8 cellular contexts compared by ENCODE assay signal in genomic region chr17:37642706-37643105, GRCh38. TPM values are rescaled to one million over a fixed set of nuclear protein-coding genes. Genes with fewer than 3 reads are reported as not detected.
DNase-seq lines count a peak whose midpoint lies in the region; ATAC-seq lines count a peak whose summit lies in the region.

No MANE protein-coding gene starts in this region.

- peak; percentile 4 for DNase-seq in activated naive CD4-positive, alpha-beta T cell treated with anti-CD3 and anti-CD28 coated beads for 36 hours
- DNase-seq in activated naive CD4-positive, alpha-beta T cell treated with Interleukin-2 at 50 U/mL for 16 hours: no peak
- no peak for DNase-seq in SK-N-MC (ENCODE audit: low read depth, low spot score)
- no peak for DNase-seq in natural killer cell treated with Interleukin-12 subunit alpha and Interleukin-12 subunit beta and Interleukin-15 and Interleukin-18, amount 100 ng/mL, for 72 hours (ENCODE audit: low spot score)
- DNase-seq in islet precursor cell: no peak
- no peak for DNase-seq in GM19238 (ENCODE audit: insufficient read length, low spot score)

- no peaks in the 10 kb centered on the region for H3K9me3 Mint-ChIP-seq in activated naive CD4-positive, alpha-beta T cell treated with anti-CD3 and anti-CD28 coated beads for 36 hours
- no peaks in the 10 kb centered on the region for H3K9me3 Mint-ChIP-seq in natural killer cell treated with Interleukin-12 subunit alpha and Interleukin-12 subunit beta and Interleukin-15 and Interleukin-18, amount 100 ng/mL, for 72 hours

- H3K4me3 ChIP-seq in SK-N-MC (peak overlapping the region; percentile 93), esophagus (ENCODE audit: low read depth in 1 of 2, low read length in 2 of 2) (peak overlapping the region; percentile 91 to 94)

- H3K27me3 Mint-ChIP-seq in activated naive CD4-positive, alpha-beta T cell treated with anti-CD3 and anti-CD28 coated beads for 36 hours (ENCODE audit: low read depth): peaks cover 13% of the 10 kb centered on the region
- peaks cover 15 to 29% of the 10 kb centered on the region in 2 donors for H3K27me3 Mint-ChIP-seq in natural killer cell treated with Interleukin-12 subunit alpha and Interleukin-12 subunit beta and Interleukin-15 and Interleukin-18, amount 100 ng/mL, for 72 hours

- H3K4me1 ChIP-seq in esophagus (ENCODE audit: control insufficient read depth in 2 of 2, insufficient read depth in 2 of 2, low read length in 1 of 2): no peaks in the 10 kb centered on the region

- H3K9me3 ChIP-seq in SK-N-MC (ENCODE audit: low read depth, low read length): no peaks in the 10 kb centered on the region
- no peaks in the 10 kb centered on the region for H3K9me3 ChIP-seq in esophagus (ENCODE audit: control insufficient read depth in 2 of 2, insufficient read depth in 1 of 2, low read depth in 1 of 2, low read length in 1 of 2)

- intact Hi-C loops in activated naive CD4-positive, alpha-beta T cell treated with anti-CD3 and anti-CD28 coated beads for 36 hours (cut with micrococcal nuclease): loop anchor here (1.0 to 5.0 kb wide), 3 partner anchors 34 to 149 kb away; partner anchors contain the start of gene SYNRG

- H3K36me3 ChIP-seq in SK-N-MC (ENCODE audit: insufficient read depth, low read length) (peaks cover 35% of the 10 kb centered on the region), esophagus (ENCODE audit: control insufficient read depth in 2 of 2, insufficient read depth in 2 of 2, low read length in 1 of 2) (no peaks in the 10 kb centered on the region)

- 2% methylated on average over 8 of the region's 8 CpGs for WGBS in esophagus, 2 donors

- H3K27ac ChIP-seq in SK-N-MC (peak overlapping the region; percentile 49; the same call in 1 of the 2 replicates), esophagus (ENCODE audit: low read depth in 2 of 2, low read length in 1 of 2) (peak overlapping the region; percentile 93 to 95)

- peaks cover 0 to 3% of the 10 kb centered on the region in 2 donors for H3K27me3 ChIP-seq in esophagus (ENCODE audit: control insufficient read depth in 1 of 2, insufficient read depth in 2 of 2, low read length in 2 of 2)

- peak overlapping the region; percentile 95 for H3K9ac ChIP-seq in SK-N-MC (ENCODE audit: insufficient read length)

- H3K27ac Mint-ChIP-seq in activated naive CD4-positive, alpha-beta T cell treated with anti-CD3 and anti-CD28 coated beads for 36 hours: peak overlapping the region; percentile 81
- peak overlapping the region; percentile 92 to 95 for H3K27ac Mint-ChIP-seq in natural killer cell treated with Interleukin-12 subunit alpha and Interleukin-12 subunit beta and Interleukin-15 and Interleukin-18, amount 100 ng/mL, for 72 hours

- CTCF ChIA-PET in activated naive CD4-positive, alpha-beta T cell treated with anti-CD3 and anti-CD28 coated beads for 36 hours (lab: Charles Lee): no interaction called here

- ATAC-seq in natural killer cell treated with Interleukin-12 subunit alpha and Interleukin-12 subunit beta and Interleukin-15 and Interleukin-18, amount 100 ng/mL, for 72 hours: peak in 1 of 2 donors; percentile 62
- no peak for ATAC-seq in GM18520 (IDR thresholded peaks at IDR 0.05; ENCODE audit: unreplicated experiment)

- peaks cover 23% of the 10 kb centered on the region for H3K36me3 Mint-ChIP-seq in activated naive CD4-positive, alpha-beta T cell treated with anti-CD3 and anti-CD28 coated beads for 36 hours (ENCODE audit: low read depth)
- peaks cover 23% of the 10 kb centered on the region for H3K36me3 Mint-ChIP-seq in natural killer cell treated with Interleukin-12 subunit alpha and Interleukin-12 subunit beta and Interleukin-15 and Interleukin-18, amount 100 ng/mL, for 72 hours

- peak overlapping the region; percentile 87 for H3K4me3 Mint-ChIP-seq in activated naive CD4-positive, alpha-beta T cell treated with anti-CD3 and anti-CD28 coated beads for 36 hours
- H3K4me3 Mint-ChIP-seq in natural killer cell treated with Interleukin-12 subunit alpha and Interleukin-12 subunit beta and Interleukin-15 and Interleukin-18, amount 100 ng/mL, for 72 hours: peak overlapping the region; percentile 98

- H3K4me1 Mint-ChIP-seq in activated naive CD4-positive, alpha-beta T cell treated with anti-CD3 and anti-CD28 coated beads for 36 hours (ENCODE audit: low read depth): peaks cover 24% of the 10 kb centered on the region
- H3K4me1 Mint-ChIP-seq in natural killer cell treated with Interleukin-12 subunit alpha and Interleukin-12 subunit beta and Interleukin-15 and Interleukin-18, amount 100 ng/mL, for 72 hours (ENCODE audit: low read depth in 2 of 2): peaks cover 19 to 30% of the 10 kb centered on the region in 2 donors

RNA-seq across cellular contexts. Expression of gene DDX52, which starts 0.5 kb away (rescaled TPM):
- 10 to 100 TPM; 18.5 to 20.2 TPM for total RNA-seq in activated naive CD4-positive, alpha-beta T cell treated with anti-CD3 and anti-CD28 coated beads for 36 hours
- polyA plus RNA-seq in esophagus: 10 to 100 TPM; 10.4 to 12.6 TPM
- total RNA-seq in natural killer cell treated with Interleukin-12 subunit alpha and Interleukin-12 subunit beta and Interleukin-15 and Interleukin-18, amount 100 ng/mL, for 72 hours: 10 to 100 TPM; 35.0 to 52.9 TPM

RNA-seq across cellular contexts. Expression of gene SYNRG, which starts 33.5 kb away (rescaled TPM):
- 10 to 100 TPM; 39.1 to 40.1 TPM for total RNA-seq in activated naive CD4-positive, alpha-beta T cell treated with anti-CD3 and anti-CD28 coated beads for 36 hours
- polyA plus RNA-seq in esophagus: 1 to 10 TPM; 7.6 to 8.2 TPM
- total RNA-seq in natural killer cell treated with Interleukin-12 subunit alpha and Interleukin-12 subunit beta and Interleukin-15 and Interleukin-18, amount 100 ng/mL, for 72 hours: 10 to 100 TPM; 68.7 to 77.4 TPM
